ENCODE assay signal across 7 cellular contexts in the genomic region with DNA sequence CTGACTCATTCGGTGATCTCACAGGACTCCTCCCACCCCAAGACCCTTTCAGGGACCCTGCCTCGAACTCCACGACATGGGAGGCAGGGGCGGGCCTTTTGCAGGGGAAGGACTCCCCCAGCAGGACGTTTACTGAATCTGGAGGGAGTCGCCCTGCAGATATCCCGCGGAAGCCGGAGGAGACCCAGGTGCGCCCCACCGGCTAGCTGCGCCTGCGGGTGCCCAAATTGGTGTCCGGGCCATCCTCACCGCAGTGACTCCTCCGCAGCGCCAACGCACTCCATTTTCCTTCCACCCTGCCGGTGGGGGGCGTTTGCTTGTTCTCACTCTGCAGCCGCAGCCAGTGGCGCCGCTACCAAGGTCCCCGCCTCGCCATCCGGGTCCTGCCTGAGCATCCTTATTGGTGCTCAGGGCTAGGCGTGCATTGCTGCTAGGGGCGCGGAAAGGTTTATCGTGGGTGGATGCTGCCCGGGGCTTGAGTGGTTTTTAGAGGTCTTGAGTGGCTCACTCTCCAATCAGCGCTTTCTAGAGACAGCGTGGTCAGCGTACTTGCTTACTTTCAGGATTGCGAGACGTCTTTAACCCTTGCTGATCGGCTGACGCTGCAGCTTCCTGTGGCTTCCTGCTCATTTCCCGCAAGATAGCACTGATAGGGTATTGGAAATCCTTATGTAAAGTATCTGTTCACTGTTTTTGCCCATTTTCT.
DNase-seq lines count a peak whose midpoint lies in the region; ATAC-seq and TF ChIP-seq lines count a peak whose summit lies in the region.

No MANE protein-coding gene starts in this region.

- H3K4me1 Mint-ChIP-seq in dendritic cell treated with granulocyte-macrophage colony-stimulating factor and Interleukin-4, amounts not matched to agents 40 ng/mL and 50 ng/mL, for 4 days (ENCODE audit: low read depth): peaks cover 17% of the 10 kb centered on the region

- H3K36me3 Mint-ChIP-seq in dendritic cell treated with granulocyte-macrophage colony-stimulating factor and Interleukin-4, amounts not matched to agents 40 ng/mL and 50 ng/mL, for 4 days (ENCODE audit: low read depth): no peaks in the 10 kb centered on the region

- ATAC-seq in GM18508 (IDR thresholded peaks at IDR 0.05; ENCODE audit: insufficient read depth, unreplicated experiment): peak; percentile 92
- ATAC-seq in HG02884 (IDR thresholded peaks at IDR 0.05; ENCODE audit: unreplicated experiment): peak; percentile 91
- peak; percentile 85 to 94 (median 92) for ATAC-seq in right lobe of liver

- no peak for TF ChIP-seq POLR2A in right lobe of liver (IDR thresholded peaks at IDR 0.05)

- peaks cover 6% of the 10 kb centered on the region for H3K9me3 Mint-ChIP-seq in dendritic cell treated with granulocyte-macrophage colony-stimulating factor and Interleukin-4, amounts not matched to agents 40 ng/mL and 50 ng/mL, for 4 days

- peak overlapping the region; percentile 17 to 39 (median 33) for H3K4me3 ChIP-seq in right lobe of liver

- peak; percentile 17 to 34 (median 26) for TF ChIP-seq CTCF in right lobe of liver (IDR thresholded peaks at IDR 0.05)

- H3K27me3 Mint-ChIP-seq in dendritic cell treated with granulocyte-macrophage colony-stimulating factor and Interleukin-4, amounts not matched to agents 40 ng/mL and 50 ng/mL, for 4 days: peaks cover 40% of the 10 kb centered on the region

- no peaks in the 10 kb centered on the region for H3K9me3 ChIP-seq in right lobe of liver

- H3K36me3 ChIP-seq in right lobe of liver: no peaks in the 10 kb centered on the region

- H3K27me3 ChIP-seq in right lobe of liver: no peaks in the 10 kb centered on the region

- peak overlapping the region; percentile 42 for H3K4me3 Mint-ChIP-seq in dendritic cell treated with granulocyte-macrophage colony-stimulating factor and Interleukin-4, amounts not matched to agents 40 ng/mL and 50 ng/mL, for 4 days

- H3K4me1 ChIP-seq in right lobe of liver: peaks cover 0 to 7% (median 0%) of the 10 kb centered on the region in 4 donors

- no peak overlapping the region for H3K27ac ChIP-seq in right lobe of liver

- WGBS in right lobe of liver (ENCODE audit: insufficient coverage, low coverage, low lambda C conversion rate, missing lambda C conversion rate): 3% methylated on average over 14 of the region's 39 CpGs

- intact Hi-C loops in dendritic cell treated with granulocyte-macrophage colony-stimulating factor and Interleukin-4, amounts not matched to agents 40 ng/mL and 50 ng/mL, for 4 days (cut with micrococcal nuclease): no loop called here
- intact Hi-C loops in right lobe of liver (cut with DNase I): no loop called here

- H3K27ac Mint-ChIP-seq in dendritic cell treated with granulocyte-macrophage colony-stimulating factor and Interleukin-4, amounts not matched to agents 40 ng/mL and 50 ng/mL, for 4 days: no peak overlapping the region

- peak; percentile 92 for DNase-seq in NCI-H2171 treated with DMSO at 0.1 percent for 48 hours (lab: John Stamatoyannopoulos, UW)
- peak; percentile 57 to 62 for DNase-seq in activated CD4-positive, alpha-beta T cell treated with anti-CD3 and anti-CD28 coated beads, Interleukin-2, amount 50 U/mL, for 4 hours
- peak in 2 of 3 donors; percentile 72 to 77 for DNase-seq in right lobe of liver
- peak; percentile 61 to 62 for DNase-seq in stimulated activated CD4-positive, alpha-beta T cell treated with anti-CD3 and anti-CD28 coated beads, Interleukin-4, amount 100 ng/mL, for 4 hours
